ENCODE assay signal across 1 cellular context in genomic region chr11:10674440-10674855, GRCh38.
TF ChIP-seq lines count a peak whose summit lies in the region.

No MANE protein-coding gene starts in this region.

TF ChIP-seq in GM23338, 12 proteins besides CTCF, POLR2A, EP300 and RAD21 (continued from another document):
- TF ChIP-seq ZNF462 (CRISPR knock-in tag; IDR thresholded peaks at IDR 0.05) (no peak), EZH2 (IDR thresholded peaks at IDR 0.05; ENCODE audit: low read depth, unreplicated experiment) (no peak), ZNF114 (CRISPR knock-in tag; IDR thresholded peaks at IDR 0.05) (no peak), REST (IDR thresholded peaks at IDR 0.05; ENCODE audit: unreplicated experiment) (no peak), EZH2phosphoT487 (IDR thresholded peaks at IDR 0.05; ENCODE audit: unreplicated experiment) (no peak), STAT1 (IDR thresholded peaks at IDR 0.05; ENCODE audit: unreplicated experiment) (no peak), JUNB (IDR thresholded peaks at IDR 0.05; ENCODE audit: unreplicated experiment) (no peak), CREB1 (CRISPR knock-in tag; IDR thresholded peaks at IDR 0.05; ENCODE audit: low read depth) (no peak)
- TF ChIP-seq, protein P1, sequence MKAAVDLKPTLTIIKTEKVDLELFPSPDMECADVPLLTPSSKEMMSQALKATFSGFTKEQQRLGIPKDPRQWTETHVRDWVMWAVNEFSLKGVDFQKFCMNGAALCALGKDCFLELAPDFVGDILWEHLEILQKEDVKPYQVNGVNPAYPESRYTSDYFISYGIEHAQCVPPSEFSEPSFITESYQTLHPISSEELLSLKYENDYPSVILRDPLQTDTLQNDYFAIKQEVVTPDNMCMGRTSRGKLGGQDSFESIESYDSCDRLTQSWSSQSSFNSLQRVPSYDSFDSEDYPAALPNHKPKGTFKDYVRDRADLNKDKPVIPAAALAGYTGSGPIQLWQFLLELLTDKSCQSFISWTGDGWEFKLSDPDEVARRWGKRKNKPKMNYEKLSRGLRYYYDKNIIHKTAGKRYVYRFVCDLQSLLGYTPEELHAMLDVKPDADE (IDR thresholded peaks at IDR 0.05) = no peak
